ENCODE assay signal across 8 cellular contexts in the genomic region with DNA sequence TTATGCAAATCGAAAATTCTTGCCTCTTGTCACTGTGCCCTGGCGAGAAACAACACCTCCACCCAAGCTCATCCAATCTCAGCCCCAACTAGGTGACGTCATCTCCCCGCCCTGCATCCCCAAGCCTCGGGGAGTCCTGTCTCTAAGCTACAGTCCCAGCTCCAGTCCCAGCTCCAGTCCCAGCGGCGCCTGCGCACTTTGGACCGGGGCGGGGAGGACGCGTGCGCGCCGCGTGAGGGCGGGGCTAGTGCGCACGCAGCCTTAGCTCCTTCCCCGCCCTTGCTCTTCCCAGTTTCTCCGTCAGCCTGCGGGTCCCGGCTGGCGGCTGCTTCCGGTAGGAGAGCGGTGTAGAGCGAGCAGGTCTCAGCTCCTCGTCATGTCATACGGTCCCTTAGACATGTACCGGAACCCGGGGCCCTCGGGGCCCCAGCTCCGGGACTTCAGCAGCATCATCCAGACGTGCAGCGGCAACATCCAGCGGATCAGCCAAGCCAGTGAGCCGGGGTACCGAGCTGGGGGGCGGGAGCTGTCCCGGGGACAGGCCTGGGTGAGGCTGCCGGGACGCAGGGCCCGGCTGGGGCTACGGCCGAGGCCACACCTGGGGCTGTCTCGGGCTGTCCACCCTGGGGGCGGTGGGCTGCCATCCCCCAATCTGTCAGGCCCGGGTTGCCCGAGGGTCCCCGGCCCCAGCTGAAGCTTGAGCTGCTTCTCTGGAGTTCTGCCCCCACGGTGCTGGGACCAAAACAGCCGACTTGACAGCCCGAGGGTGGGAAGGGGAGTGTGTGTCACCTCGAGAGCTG. TPM values are rescaled to one million over a fixed set of nuclear protein-coding genes. Genes with fewer than 3 reads are reported as not detected.
DNase-seq lines count a peak whose midpoint lies in the region; ATAC-seq, FAIRE-seq and TF ChIP-seq lines count a peak whose summit lies in the region.

A gene (plus strand): TSS at position 288 of the 800 bp plus-strand sequence. CDS start 89 bp downstream, at position 377.

- under 1% methylated on average over 13 of the region's 54 CpGs for WGBS in HepG2 (ENCODE audit: low lambda C conversion rate)

- H3K79me2 ChIP-seq in HepG2 (ENCODE audit: insufficient read depth, low read length) = peaks cover 23% of the 10 kb centered on the region

- peaks cover 0 to 3% (median 0%) of the 10 kb centered on the region in 3 donors for H3K27me3 Mint-ChIP-seq in CD14-positive monocyte (ENCODE audit: low read depth in 3 of 3)

- TF ChIP-seq CTCF in CD14-positive monocyte (IDR thresholded peaks at IDR 0.05) = no peak
- TF ChIP-seq CTCF in HepG2 (CRISPR knock-in tag; IDR thresholded peaks at IDR 0.05) = no peak

- H3K27me3 ChIP-seq in HepG2 (ENCODE audit: control insufficient read depth in 1 of 2, insufficient read depth in 2 of 2, low read length in 2 of 2) = no peaks in the 10 kb centered on the region; a peak in 1 of 5 replicates

- no peak for TF ChIP-seq EP300 in HepG2 (IDR thresholded peaks at IDR 0.05; ENCODE audit: low read depth in 2 of 2, low read length in 2 of 2)
- TF ChIP-seq EP300 in HepG2 (CRISPR knock-in tag; IDR thresholded peaks at IDR 0.05; ENCODE audit: borderline replicate concordance) = no peak

- H3K36me3 ChIP-seq in HepG2 (replicated peaks in 1 of 2; ENCODE audit: control insufficient read depth in 1 of 2, insufficient read depth in 2 of 2, low read length in 2 of 2) = no peaks in the 10 kb centered on the region; a peak in 1 of 5 replicates

- ATAC-seq in GM19397 (IDR thresholded peaks at IDR 0.05; ENCODE audit: unreplicated experiment) (peak; percentile 93), HG03571 (IDR thresholded peaks at IDR 0.05; ENCODE audit: unreplicated experiment) (peak; percentile 94), HepG2 (peak; percentile 96)

- H3K9me3 Mint-ChIP-seq in CD14-positive monocyte = no peaks in the 10 kb centered on the region

- peaks cover 36% of the 10 kb centered on the region for H3K4me1 ChIP-seq in HepG2 (ENCODE audit: insufficient read depth, low read length)

- peak within 1 kb of the TSS; percentile 83 for H3K9ac ChIP-seq in HepG2 (ENCODE audit: insufficient read depth, low read depth, low read length)

- POLR2A ChIA-PET in HepG2 (lab: Yijun Ruan, JAX) = interaction anchor here (0.6 to 2.8 kb wide), 21 partner anchors 8 to 809 kb away, joined by 3 to 45 read pairs (median 4); a partner anchor contains a TSS

- DNase-seq in CD14-positive monocyte (ENCODE audit: low spot score) = peak; percentile 97
- peak; percentile 99 for DNase-seq in NCI-H82 (lab: John Stamatoyannopoulos, UW)
- peak; percentile 99 to 100 for DNase-seq in activated CD4-positive, alpha-beta T cell treated with anti-CD3 and anti-CD28 coated beads, Interleukin-2, amount 50 U/mL, for 48 hours
- peak; percentile 100 for DNase-seq in dermis blood vessel endothelial cell
- DNase-seq in HepG2 (ENCODE audit: low spot score) = peak; percentile 95
- DNase-seq in stimulated activated CD4-positive, alpha-beta T cell treated with anti-CD3 and anti-CD28 coated beads, Interleukin-4, amount 100 ng/mL, for 1 hour = peak; percentile 97

- intact Hi-C loops in CD14-positive monocyte (cut with micrococcal nuclease) (loop anchor here (5.0 kb wide), 1 partner anchor 46 kb away; a partner anchor contains a TSS), HepG2 (cut with micrococcal nuclease; ENCODE audit: unreplicated experiment) (loop anchor here (2.0 to 5.0 kb wide), 3 partner anchors 48 to 101 kb away; a partner anchor contains a TSS)

- H3K27ac ChIP-seq in HepG2 (ENCODE audit: extremely low read length, insufficient read depth, low read length) = peak within 1 kb of the TSS; percentile 55

- H3K4me3 Mint-ChIP-seq in CD14-positive monocyte = peak within 1 kb of the TSS; percentile 91 to 95

- BruUV-seq in HepG2 (replicated peaks; lab: Mats Ljungman, UMichigan) = TSS peak; percentile 63

- H3K27ac Mint-ChIP-seq in CD14-positive monocyte = peak within 1 kb of the TSS; percentile 95 to 98 (median 97)

- in situ Hi-C loops in HepG2 (cut with HindIII; ENCODE audit: extremely low pct_ligation_motif_present, low pct_unique_long_range_greater_than_20kb) = no loop called here

- peak within 1 kb of the TSS; percentile 91 for H2AFZ ChIP-seq in HepG2 (ENCODE audit: low read length)

- CTCF ChIA-PET in HepG2 (lab: Yijun Ruan, JAX; ENCODE audit: low intra/inter-chr PET ratio, low total read pairs) = no interaction called here

- peak; percentile 81 to 88 for TF ChIP-seq POLR2A in HepG2 (IDR thresholded peaks at IDR 0.05; ENCODE audit: insufficient read depth in 1 of 2, low read depth in 2 of 2, low read length in 2 of 2)

- H3K4me2 ChIP-seq in HepG2 (ENCODE audit: low read depth, low read length) = peak within 1 kb of the TSS; percentile 81

- peaks cover 31% of the 10 kb centered on the region for H3K4me1 Mint-ChIP-seq in CD14-positive monocyte

- FAIRE-seq in HepG2 (lab: Jason Lieb, UNC) = peak; percentile 90

- 0 out of 2 replicates have a peak, but pooled peaks have one; percentile 28 for TF ChIP-seq RAD21 in HepG2 (CRISPR knock-in tag; IDR thresholded peaks at IDR 0.05)

- H3K36me3 Mint-ChIP-seq in CD14-positive monocyte = peaks cover 12 to 20% of the 10 kb centered on the region in 2 donors

- no peaks in the 10 kb centered on the region for H4K20me1 ChIP-seq in HepG2 (ENCODE audit: insufficient read depth, low read length)

- no peaks in the 10 kb centered on the region for H3K9me3 ChIP-seq in HepG2 (ENCODE audit: low read length)

- H3K4me3 ChIP-seq in HepG2 (replicated peaks in 1 of 3; ENCODE audit: insufficient read depth in 1 of 3, low read depth in 2 of 3, low read length in 3 of 3) = peak within 1 kb of the TSS; percentile 77 to 98 (median 88)

TF ChIP-seq in HepG2, 621 proteins besides CTCF, POLR2A, EP300 and RAD21 (continues in another document):
- peak; percentile 18 for TF ChIP-seq MED8 (CRISPR knock-in tag; IDR thresholded peaks at IDR 0.05; ENCODE audit: insufficient replicate concordance)
- TF ChIP-seq ZNF333 (CRISPR knock-in tag; IDR thresholded peaks at IDR 0.05; ENCODE audit: borderline replicate concordance) = no peak
- TF ChIP-seq ZNF678 (CRISPR knock-in tag; IDR thresholded peaks at IDR 0.05) = no peak
- peak; percentile 85; the same call in 1 of the 2 replicates for TF ChIP-seq JUN (CRISPR knock-in tag; IDR thresholded peaks at IDR 0.05)

RNA-seq across cellular contexts. Expression of the gene that starts here (rescaled TPM):
- polyA plus RNA-seq in CD14-positive monocyte (10 to 100 TPM; 29.4 to 36.2 TPM), HepG2 (2011; rRNA removed) (6.3 and 9.0 TPM in 2 replicates)
- total RNA-seq in dermis blood vessel endothelial cell (95.2 and 115 TPM in 2 replicates), HepG2 (2016; rRNA removed; fragmentation: Illumina TruSeq; extraction: Trizol) (16.3 and 19.7 TPM in 2 replicates)
- total RNA-seq in HepG2 (2016; cell fraction: cytosol; rRNA removed; fragmentation: Illumina TruSeq; extraction: Trizol; ENCODE audit: low read depth) = 3.5 and 6.0 TPM in 2 replicates
- total RNA-seq in HepG2 (2016; cell fraction: insoluble cytoplasmic fraction; rRNA removed; fragmentation: Illumina TruSeq; extraction: Trizol) = 15.4 and 19.3 TPM in 2 replicates
- total RNA-seq in HepG2 (2016; cell fraction: membrane; rRNA removed; fragmentation: Illumina TruSeq; extraction: Trizol) = 9.4 and 9.7 TPM in 2 replicates
- 10.7 and 14.4 TPM in 2 replicates for total RNA-seq in HepG2 (2016; cell fraction: nucleus; rRNA removed; fragmentation: Illumina TruSeq; extraction: Trizol)
- 3.5 and 5.7 TPM in 2 replicates for polyA plus RNA-seq in HepG2 (2011; cell fraction: cytosol; rRNA removed)
- 8.7 and 14.1 TPM in 2 replicates for polyA plus RNA-seq in HepG2 (2011; cell fraction: nucleus; rRNA removed)
- polyA plus RNA-seq in HepG2 (2012) = 11.4 and 13.1 TPM in 2 replicates
- polyA plus RNA-seq in HepG2 (2016; cell fraction: cytosol; fragmentation: Illumina TruSeq; extraction: Trizol; ENCODE audit: low read depth) = 1.6 and 1.8 TPM in 2 replicates
- polyA plus RNA-seq in HepG2 (2016; cell fraction: insoluble cytoplasmic fraction; fragmentation: Illumina TruSeq; extraction: Trizol; ENCODE audit: low read depth) = 18.0 and 18.9 TPM in 2 replicates
- 4.6 and 5.0 TPM in 2 replicates for polyA plus RNA-seq in HepG2 (2016; cell fraction: membrane; fragmentation: Illumina TruSeq; extraction: Trizol; ENCODE audit: low read depth)
- 21.7 and 23.0 TPM in 2 replicates for polyA plus RNA-seq in HepG2 (2016; cell fraction: nucleus; fragmentation: Illumina TruSeq; extraction: Trizol; ENCODE audit: insufficient read depth, low read depth)
- 1.8 and 4.2 TPM in 2 replicates for polyA minus RNA-seq in HepG2 (2011; rRNA and poly(A)+ RNA removed; ENCODE audit: low replicate concordance)
- 4.3 and 9.0 TPM in 2 replicates for polyA minus RNA-seq in HepG2 (2011; cell fraction: cytosol; rRNA and poly(A)+ RNA removed)
- polyA minus RNA-seq in HepG2 (2011; cell fraction: nucleus; rRNA and poly(A)+ RNA removed) = 14.3 and 21.3 TPM in 2 replicates

Comparison
In these comparisons a context has a peak if more than half of its experiments do, and no peak if none do; other contexts are left out.
1. Peak in every context shown above with its lines: DNase-seq, ATAC-seq, H3K4me3 ChIP-seq and H3K27ac ChIP-seq.